ENCODE assay signal across 1 cellular context in the genomic region with DNA sequence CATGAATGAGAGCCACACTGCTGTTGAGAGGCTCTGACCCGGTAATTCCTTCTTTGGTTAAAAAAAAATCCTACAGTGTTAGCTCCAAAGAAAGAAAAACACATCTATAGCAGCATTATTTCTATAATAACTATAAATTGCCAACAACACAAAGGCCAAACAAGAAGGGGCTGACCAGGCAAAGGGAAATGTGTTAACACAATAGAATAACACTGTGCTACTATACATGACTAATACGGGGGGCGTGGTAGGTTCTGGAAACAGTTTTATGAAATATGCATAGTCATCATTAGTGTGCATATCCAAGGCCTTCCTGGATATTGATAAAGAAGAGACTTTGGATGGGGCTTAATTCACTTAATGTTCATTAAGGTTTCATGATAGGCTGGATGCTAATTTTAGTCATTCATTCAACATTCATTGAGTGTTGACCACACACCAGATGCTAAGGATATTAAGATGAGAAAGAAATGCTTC.
TF ChIP-seq lines count a peak whose summit lies in the region.

No MANE protein-coding gene starts in this region.

TF ChIP-seq in HepG2, 621 proteins besides CTCF, POLR2A, EP300 and RAD21:
- TF ChIP-seq MAFF (IDR thresholded peaks at IDR 0.05; ENCODE audit: low read depth, low read length) (peak; percentile 89), MAFK (conservative IDR thresholded peaks at IDR 0.05 in 1 of 2, IDR thresholded peaks at IDR 0.05 in 1 of 2; ENCODE audit: low read length in 2 of 2) (peak; percentile 89 to 93), GZF1 (CRISPR knock-in tag; IDR thresholded peaks at IDR 0.05) (no peak), ZNF589 (CRISPR knock-in tag; conservative IDR thresholded peaks at IDR 0.05) (no peak), ZMYM2 (CRISPR knock-in tag; IDR thresholded peaks at IDR 0.05) (no peak), SOX6 (IDR thresholded peaks at IDR 0.05) (no peak), SOX6 (CRISPR knock-in tag; IDR thresholded peaks at IDR 0.05) (no peak), CBX2 (IDR thresholded peaks at IDR 0.05; ENCODE audit: low read depth, low read length) (no peak), CBX2 (CRISPR knock-in tag; IDR thresholded peaks at IDR 0.05; ENCODE audit: low read depth) (no peak), ZNF792 (CRISPR knock-in tag; IDR thresholded peaks at IDR 0.05) (no peak), SIN3B (IDR thresholded peaks at IDR 0.05; ENCODE audit: low read length) (no peak), NFE2L2 (IDR thresholded peaks at IDR 0.05; ENCODE audit: low read length) (peak; percentile 63), CCDC6 (CRISPR knock-in tag; IDR thresholded peaks at IDR 0.05) (no peak)
- TF ChIP-seq, protein P1, sequence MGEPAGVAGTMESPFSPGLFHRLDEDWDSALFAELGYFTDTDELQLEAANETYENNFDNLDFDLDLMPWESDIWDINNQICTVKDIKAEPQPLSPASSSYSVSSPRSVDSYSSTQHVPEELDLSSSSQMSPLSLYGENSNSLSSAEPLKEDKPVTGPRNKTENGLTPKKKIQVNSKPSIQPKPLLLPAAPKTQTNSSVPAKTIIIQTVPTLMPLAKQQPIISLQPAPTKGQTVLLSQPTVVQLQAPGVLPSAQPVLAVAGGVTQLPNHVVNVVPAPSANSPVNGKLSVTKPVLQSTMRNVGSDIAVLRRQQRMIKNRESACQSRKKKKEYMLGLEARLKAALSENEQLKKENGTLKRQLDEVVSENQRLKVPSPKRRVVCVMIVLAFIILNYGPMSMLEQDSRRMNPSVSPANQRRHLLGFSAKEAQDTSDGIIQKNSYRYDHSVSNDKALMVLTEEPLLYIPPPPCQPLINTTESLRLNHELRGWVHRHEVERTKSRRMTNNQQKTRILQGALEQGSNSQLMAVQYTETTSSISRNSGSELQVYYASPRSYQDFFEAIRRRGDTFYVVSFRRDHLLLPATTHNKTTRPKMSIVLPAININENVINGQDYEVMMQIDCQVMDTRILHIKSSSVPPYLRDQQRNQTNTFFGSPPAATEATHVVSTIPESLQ (CRISPR knock-in tag; conservative IDR thresholded peaks at IDR 0.05) = no peak
- TF ChIP-seq, protein P2, sequence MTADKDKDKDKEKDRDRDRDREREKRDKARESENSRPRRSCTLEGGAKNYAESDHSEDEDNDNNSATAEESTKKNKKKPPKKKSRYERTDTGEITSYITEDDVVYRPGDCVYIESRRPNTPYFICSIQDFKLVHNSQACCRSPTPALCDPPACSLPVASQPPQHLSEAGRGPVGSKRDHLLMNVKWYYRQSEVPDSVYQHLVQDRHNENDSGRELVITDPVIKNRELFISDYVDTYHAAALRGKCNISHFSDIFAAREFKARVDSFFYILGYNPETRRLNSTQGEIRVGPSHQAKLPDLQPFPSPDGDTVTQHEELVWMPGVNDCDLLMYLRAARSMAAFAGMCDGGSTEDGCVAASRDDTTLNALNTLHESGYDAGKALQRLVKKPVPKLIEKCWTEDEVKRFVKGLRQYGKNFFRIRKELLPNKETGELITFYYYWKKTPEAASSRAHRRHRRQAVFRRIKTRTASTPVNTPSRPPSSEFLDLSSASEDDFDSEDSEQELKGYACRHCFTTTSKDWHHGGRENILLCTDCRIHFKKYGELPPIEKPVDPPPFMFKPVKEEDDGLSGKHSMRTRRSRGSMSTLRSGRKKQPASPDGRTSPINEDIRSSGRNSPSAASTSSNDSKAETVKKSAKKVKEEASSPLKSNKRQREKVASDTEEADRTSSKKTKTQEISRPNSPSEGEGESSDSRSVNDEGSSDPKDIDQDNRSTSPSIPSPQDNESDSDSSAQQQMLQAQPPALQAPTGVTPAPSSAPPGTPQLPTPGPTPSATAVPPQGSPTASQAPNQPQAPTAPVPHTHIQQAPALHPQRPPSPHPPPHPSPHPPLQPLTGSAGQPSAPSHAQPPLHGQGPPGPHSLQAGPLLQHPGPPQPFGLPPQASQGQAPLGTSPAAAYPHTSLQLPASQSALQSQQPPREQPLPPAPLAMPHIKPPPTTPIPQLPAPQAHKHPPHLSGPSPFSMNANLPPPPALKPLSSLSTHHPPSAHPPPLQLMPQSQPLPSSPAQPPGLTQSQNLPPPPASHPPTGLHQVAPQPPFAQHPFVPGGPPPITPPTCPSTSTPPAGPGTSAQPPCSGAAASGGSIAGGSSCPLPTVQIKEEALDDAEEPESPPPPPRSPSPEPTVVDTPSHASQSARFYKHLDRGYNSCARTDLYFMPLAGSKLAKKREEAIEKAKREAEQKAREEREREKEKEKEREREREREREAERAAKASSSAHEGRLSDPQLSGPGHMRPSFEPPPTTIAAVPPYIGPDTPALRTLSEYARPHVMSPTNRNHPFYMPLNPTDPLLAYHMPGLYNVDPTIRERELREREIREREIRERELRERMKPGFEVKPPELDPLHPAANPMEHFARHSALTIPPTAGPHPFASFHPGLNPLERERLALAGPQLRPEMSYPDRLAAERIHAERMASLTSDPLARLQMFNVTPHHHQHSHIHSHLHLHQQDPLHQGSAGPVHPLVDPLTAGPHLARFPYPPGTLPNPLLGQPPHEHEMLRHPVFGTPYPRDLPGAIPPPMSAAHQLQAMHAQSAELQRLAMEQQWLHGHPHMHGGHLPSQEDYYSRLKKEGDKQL (CRISPR knock-in tag; IDR thresholded peaks at IDR 0.05; ENCODE audit: low read depth) = no peak
- TF ChIP-seq, protein P3, sequence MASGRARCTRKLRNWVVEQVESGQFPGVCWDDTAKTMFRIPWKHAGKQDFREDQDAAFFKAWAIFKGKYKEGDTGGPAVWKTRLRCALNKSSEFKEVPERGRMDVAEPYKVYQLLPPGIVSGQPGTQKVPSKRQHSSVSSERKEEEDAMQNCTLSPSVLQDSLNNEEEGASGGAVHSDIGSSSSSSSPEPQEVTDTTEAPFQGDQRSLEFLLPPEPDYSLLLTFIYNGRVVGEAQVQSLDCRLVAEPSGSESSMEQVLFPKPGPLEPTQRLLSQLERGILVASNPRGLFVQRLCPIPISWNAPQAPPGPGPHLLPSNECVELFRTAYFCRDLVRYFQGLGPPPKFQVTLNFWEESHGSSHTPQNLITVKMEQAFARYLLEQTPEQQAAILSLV (CRISPR knock-in tag; IDR thresholded peaks at IDR 0.05; ENCODE audit: borderline replicate concordance) = no peak
- TF ChIP-seq, protein P4, sequence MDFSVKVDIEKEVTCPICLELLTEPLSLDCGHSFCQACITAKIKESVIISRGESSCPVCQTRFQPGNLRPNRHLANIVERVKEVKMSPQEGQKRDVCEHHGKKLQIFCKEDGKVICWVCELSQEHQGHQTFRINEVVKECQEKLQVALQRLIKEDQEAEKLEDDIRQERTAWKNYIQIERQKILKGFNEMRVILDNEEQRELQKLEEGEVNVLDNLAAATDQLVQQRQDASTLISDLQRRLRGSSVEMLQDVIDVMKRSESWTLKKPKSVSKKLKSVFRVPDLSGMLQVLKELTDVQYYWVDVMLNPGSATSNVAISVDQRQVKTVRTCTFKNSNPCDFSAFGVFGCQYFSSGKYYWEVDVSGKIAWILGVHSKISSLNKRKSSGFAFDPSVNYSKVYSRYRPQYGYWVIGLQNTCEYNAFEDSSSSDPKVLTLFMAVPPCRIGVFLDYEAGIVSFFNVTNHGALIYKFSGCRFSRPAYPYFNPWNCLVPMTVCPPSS (IDR thresholded peaks at IDR 0.05) = no peak
- TF ChIP-seq, protein P5, sequence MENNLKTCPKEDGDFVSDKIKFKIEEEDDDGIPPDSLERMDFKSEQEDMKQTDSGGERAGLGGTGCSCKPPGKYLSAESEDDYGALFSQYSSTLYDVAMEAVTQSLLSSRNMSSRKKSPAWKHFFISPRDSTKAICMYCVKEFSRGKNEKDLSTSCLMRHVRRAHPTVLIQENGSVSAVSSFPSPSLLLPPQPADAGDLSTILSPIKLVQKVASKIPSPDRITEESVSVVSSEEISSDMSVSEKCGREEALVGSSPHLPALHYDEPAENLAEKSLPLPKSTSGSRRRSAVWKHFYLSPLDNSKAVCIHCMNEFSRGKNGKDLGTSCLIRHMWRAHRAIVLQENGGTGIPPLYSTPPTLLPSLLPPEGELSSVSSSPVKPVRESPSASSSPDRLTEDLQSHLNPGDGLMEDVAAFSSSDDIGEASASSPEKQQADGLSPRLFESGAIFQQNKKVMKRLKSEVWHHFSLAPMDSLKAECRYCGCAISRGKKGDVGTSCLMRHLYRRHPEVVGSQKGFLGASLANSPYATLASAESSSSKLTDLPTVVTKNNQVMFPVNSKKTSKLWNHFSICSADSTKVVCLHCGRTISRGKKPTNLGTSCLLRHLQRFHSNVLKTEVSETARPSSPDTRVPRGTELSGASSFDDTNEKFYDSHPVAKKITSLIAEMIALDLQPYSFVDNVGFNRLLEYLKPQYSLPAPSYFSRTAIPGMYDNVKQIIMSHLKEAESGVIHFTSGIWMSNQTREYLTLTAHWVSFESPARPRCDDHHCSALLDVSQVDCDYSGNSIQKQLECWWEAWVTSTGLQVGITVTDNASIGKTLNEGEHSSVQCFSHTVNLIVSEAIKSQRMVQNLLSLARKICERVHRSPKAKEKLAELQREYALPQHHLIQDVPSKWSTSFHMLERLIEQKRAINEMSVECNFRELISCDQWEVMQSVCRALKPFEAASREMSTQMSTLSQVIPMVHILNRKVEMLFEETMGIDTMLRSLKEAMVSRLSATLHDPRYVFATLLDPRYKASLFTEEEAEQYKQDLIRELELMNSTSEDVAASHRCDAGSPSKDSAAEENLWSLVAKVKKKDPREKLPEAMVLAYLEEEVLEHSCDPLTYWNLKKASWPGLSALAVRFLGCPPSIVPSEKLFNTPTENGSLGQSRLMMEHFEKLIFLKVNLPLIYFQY (CRISPR knock-in tag; IDR thresholded peaks at IDR 0.05; ENCODE audit: borderline replicate concordance) = no peak
- TF ChIP-seq, protein P6, sequence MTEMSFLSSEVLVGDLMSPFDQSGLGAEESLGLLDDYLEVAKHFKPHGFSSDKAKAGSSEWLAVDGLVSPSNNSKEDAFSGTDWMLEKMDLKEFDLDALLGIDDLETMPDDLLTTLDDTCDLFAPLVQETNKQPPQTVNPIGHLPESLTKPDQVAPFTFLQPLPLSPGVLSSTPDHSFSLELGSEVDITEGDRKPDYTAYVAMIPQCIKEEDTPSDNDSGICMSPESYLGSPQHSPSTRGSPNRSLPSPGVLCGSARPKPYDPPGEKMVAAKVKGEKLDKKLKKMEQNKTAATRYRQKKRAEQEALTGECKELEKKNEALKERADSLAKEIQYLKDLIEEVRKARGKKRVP (CRISPR knock-in tag; IDR thresholded peaks at IDR 0.05) = no peak
